ENCODE assay signal across 8 cellular contexts in the genomic region with DNA sequence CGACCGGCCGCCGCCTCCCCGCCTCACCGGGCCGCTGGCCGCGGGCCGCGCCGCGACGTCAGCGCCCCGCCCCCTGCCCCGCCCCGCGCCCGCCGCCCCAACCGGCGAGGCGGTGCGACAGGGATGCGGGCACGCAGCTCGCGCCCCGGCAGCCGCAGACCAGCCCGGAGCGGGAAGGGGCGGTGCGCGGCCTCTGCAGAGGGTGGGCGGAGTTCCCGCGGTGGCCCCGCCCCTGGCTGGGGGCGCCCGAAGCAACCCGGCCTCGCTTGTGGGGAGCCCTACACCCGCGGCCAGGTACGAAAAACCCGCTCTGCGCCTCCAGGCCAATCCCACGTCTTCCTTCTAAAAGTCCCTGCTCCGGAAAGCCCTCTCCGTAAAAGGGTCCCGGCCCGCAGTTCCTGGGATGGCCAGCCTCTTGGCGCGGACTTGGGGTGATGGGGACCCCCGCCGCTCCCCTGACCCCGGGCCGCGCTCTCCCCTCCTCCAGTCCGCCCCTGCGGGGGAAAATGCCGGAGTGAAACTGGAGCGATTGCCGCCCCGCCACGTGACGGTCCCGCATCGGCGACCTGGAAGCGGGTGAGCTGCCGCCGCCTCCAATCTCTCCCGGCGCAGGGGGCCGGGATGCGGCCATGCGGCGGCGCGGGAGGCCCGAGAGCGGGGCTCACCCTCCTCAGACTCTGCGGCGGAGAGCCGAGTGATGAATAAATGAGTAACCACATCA. TPM values are rescaled to one million over a fixed set of nuclear protein-coding genes. Genes with fewer than 3 reads are reported as not detected.
DNase-seq lines count a peak whose midpoint lies in the region; ATAC-seq and TF ChIP-seq lines count a peak whose summit lies in the region.

A gene with protein sequence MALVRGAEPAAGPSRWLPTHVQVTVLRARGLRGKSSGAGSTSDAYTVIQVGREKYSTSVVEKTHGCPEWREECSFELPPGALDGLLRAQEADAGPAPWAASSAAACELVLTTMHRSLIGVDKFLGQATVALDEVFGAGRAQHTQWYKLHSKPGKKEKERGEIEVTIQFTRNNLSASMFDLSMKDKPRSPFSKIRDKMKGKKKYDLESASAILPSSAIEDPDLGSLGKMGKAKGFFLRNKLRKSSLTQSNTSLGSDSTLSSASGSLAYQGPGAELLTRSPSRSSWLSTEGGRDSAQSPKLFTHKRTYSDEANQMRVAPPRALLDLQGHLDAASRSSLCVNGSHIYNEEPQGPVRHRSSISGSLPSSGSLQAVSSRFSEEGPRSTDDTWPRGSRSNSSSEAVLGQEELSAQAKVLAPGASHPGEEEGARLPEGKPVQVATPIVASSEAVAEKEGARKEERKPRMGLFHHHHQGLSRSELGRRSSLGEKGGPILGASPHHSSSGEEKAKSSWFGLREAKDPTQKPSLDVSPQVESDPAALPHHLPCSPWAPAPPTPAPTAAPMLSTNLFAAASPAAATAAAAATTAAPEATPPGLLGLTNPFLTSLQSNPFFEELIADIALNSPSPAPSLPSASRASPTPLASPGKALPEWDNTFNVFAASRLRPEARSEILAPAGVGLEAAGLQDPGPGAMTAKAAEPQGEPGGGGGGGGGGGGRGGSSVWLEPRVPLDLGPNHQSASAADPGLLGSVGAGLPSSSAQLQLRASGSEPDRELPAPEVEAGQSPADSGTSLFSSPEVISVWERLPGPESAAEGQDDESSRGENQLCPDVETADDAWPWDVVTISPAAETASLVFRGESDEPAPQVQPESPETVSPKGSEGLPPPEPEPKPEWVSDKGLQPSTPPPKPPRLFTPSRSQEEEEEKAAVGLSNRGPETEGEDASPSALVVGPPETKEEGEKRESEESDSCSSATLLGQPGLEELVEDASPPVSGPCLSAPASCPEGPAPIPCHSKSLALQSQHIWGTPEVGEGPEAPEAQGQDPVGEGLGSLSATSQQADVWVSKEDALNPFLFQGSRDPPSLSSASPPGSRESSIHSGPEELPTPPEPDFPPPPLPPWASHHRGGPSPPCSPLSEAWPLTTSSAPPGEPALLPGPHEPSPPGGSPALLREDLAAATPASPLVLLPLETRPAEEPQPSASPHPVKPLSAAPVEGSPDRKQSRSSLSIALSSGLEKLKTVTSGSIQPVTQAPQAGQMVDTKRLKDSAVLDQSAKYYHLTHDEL (N-terminal part only) (minus strand): TSS at position 36 of the 721 bp plus-strand sequence. CDS start 171 bp downstream, outside the sequence.

- H3K4me1 Mint-ChIP-seq in Caco-2 (ENCODE audit: low read depth, unreplicated experiment) (peaks cover 15% of the 10 kb centered on the region), IgD-negative memory B cell (peaks cover 4 to 8% (median 4%) of the 10 kb centered on the region in 3 donors), glutamatergic neuron (ENCODE audit: low read depth, unreplicated experiment) (peaks cover 15% of the 10 kb centered on the region)
- peaks cover 12% of the 10 kb centered on the region for H3K4me1 Mint-ChIP-seq in activated naive CD8-positive, alpha-beta T cell treated with anti-CD3 and anti-CD28 coated beads, Interleukin-2, amount 10 ng/mL, durations not matched to agents 7 days and 5 days

- ATAC-seq in GM21515 (IDR thresholded peaks at IDR 0.05; ENCODE audit: unreplicated experiment), result peak; percentile 61
- ATAC-seq in activated naive CD8-positive, alpha-beta T cell treated with anti-CD3 and anti-CD28 coated beads, Interleukin-2, amount 10 ng/mL, durations not matched to agents 7 days and 5 days (ENCODE audit: low read depth), result peak; percentile 78
- ATAC-seq in omental fat pad (ENCODE audit: low FRiP score), result peak; percentile 95

- H3K4me3 Mint-ChIP-seq in Caco-2 (ENCODE audit: unreplicated experiment), result peak within 1 kb of the TSS; percentile 81
- H3K4me3 Mint-ChIP-seq in IgD-negative memory B cell, result peak within 1 kb of the TSS; percentile 79 to 92 (median 84)
- H3K4me3 Mint-ChIP-seq in activated naive CD8-positive, alpha-beta T cell treated with anti-CD3 and anti-CD28 coated beads, Interleukin-2, amount 10 ng/mL, durations not matched to agents 7 days and 5 days, result peak within 1 kb of the TSS; percentile 79
- peak within 1 kb of the TSS; percentile 91 for H3K4me3 Mint-ChIP-seq in glutamatergic neuron (ENCODE audit: unreplicated experiment)

- TF ChIP-seq CTCF in Caco-2 (IDR thresholded peaks at IDR 0.05; ENCODE audit: insufficient read depth in 1 of 2, low read depth in 1 of 2, low read length in 1 of 2, severe bottlenecking in 1 of 2, unreplicated experiment in 1 of 2), result no peak
- peak; percentile 16 for TF ChIP-seq CTCF in glutamatergic neuron (IDR thresholded peaks at IDR 0.05; ENCODE audit: partially characterized antibody, unreplicated experiment)
- TF ChIP-seq CTCF in omental fat pad (IDR thresholded peaks at IDR 0.05), result no peak

- CTCF ChIA-PET in Caco-2 (lab: Charles Lee), result interaction anchor here (0.6 to 2.0 kb wide), 7 partner anchors 24 to 1556 kb away, joined by 3 to 14 read pairs (median 3); no protein-coding TSS in a partner anchor

- peak within 1 kb of the TSS; percentile 92 for H3K4me3 ChIP-seq in Caco-2 (ENCODE audit: low read depth, low read length)

- H3K27me3 Mint-ChIP-seq in Caco-2 (ENCODE audit: insufficient read depth, unreplicated experiment) (no peaks in the 10 kb centered on the region), IgD-negative memory B cell (peaks cover 8% of the 10 kb centered on the region), glutamatergic neuron (ENCODE audit: unreplicated experiment) (peaks cover 3% of the 10 kb centered on the region)
- peaks cover 35% of the 10 kb centered on the region for H3K27me3 Mint-ChIP-seq in activated naive CD8-positive, alpha-beta T cell treated with anti-CD3 and anti-CD28 coated beads, Interleukin-2, amount 10 ng/mL, durations not matched to agents 7 days and 5 days

- peak within 1 kb of the TSS; percentile 69 for H3K27ac ChIP-seq in substantia nigra (ENCODE audit: low read depth, low read length, poor library complexity, severe bottlenecking)

- H3K36me3 Mint-ChIP-seq in Caco-2 (ENCODE audit: insufficient read depth, unreplicated experiment), result peaks cover 6% of the 10 kb centered on the region
- H3K36me3 Mint-ChIP-seq in IgD-negative memory B cell, result no peaks in the 10 kb centered on the region
- no peaks in the 10 kb centered on the region for H3K36me3 Mint-ChIP-seq in activated naive CD8-positive, alpha-beta T cell treated with anti-CD3 and anti-CD28 coated beads, Interleukin-2, amount 10 ng/mL, durations not matched to agents 7 days and 5 days
- H3K36me3 Mint-ChIP-seq in glutamatergic neuron (ENCODE audit: unreplicated experiment), result no peaks in the 10 kb centered on the region

- DNase-seq in Caco-2, result peak; percentile 81 to 91
- peak; percentile 19 to 63 for DNase-seq in SW 1271 (lab: John Stamatoyannopoulos, UW)
- peak; percentile 80 for DNase-seq in activated naive CD8-positive, alpha-beta T cell treated with anti-CD3 and anti-CD28 coated beads, Interleukin-2, amount 10 ng/mL, durations not matched to agents 7 days and 5 days
- DNase-seq in glutamatergic neuron, result peak; percentile 85
- DNase-seq in omental fat pad (ENCODE audit: low spot score), result peak; percentile 62
- DNase-seq in substantia nigra (lab: John Stamatoyannopoulos, UW), result peak in 44 of 49 donors; percentile 18 to 89 (median 53)

- TSS peak; percentile 68 for BruUV-seq in Caco-2 (replicated peaks; lab: Mats Ljungman, UMichigan)

- no peaks in the 10 kb centered on the region; the same call in 1 of the 2 replicates for H3K27me3 ChIP-seq in Caco-2 (replicated peaks; ENCODE audit: control insufficient read depth, insufficient read depth, low read length)

- peak within 1 kb of the TSS; percentile 78 for H3K27ac Mint-ChIP-seq in Caco-2 (ENCODE audit: unreplicated experiment)
- H3K27ac Mint-ChIP-seq in IgD-negative memory B cell, result peak within 1 kb of the TSS in 1 of 3 donors; percentile 62
- peak within 1 kb of the TSS; percentile 45 for H3K27ac Mint-ChIP-seq in activated naive CD8-positive, alpha-beta T cell treated with anti-CD3 and anti-CD28 coated beads, Interleukin-2, amount 10 ng/mL, durations not matched to agents 7 days and 5 days
- peak within 1 kb of the TSS; percentile 81 for H3K27ac Mint-ChIP-seq in glutamatergic neuron (ENCODE audit: unreplicated experiment)

- H3K4me1 ChIP-seq in Caco-2, result peaks cover 13% of the 10 kb centered on the region

- H3K9me3 Mint-ChIP-seq in Caco-2 (ENCODE audit: unreplicated experiment) (no peaks in the 10 kb centered on the region), IgD-negative memory B cell (no peaks in the 10 kb centered on the region), glutamatergic neuron (ENCODE audit: unreplicated experiment) (peaks cover 7% of the 10 kb centered on the region)
- H3K9me3 Mint-ChIP-seq in activated naive CD8-positive, alpha-beta T cell treated with anti-CD3 and anti-CD28 coated beads, Interleukin-2, amount 10 ng/mL, durations not matched to agents 7 days and 5 days, result no peaks in the 10 kb centered on the region

- H3K36me3 ChIP-seq in Caco-2 (ENCODE audit: control insufficient read depth, insufficient read depth, low read length), result no peaks in the 10 kb centered on the region

- POLR2A ChIA-PET in Caco-2 (lab: Charles Lee), result no interaction called here
- POLR2A ChIA-PET in activated naive CD8-positive, alpha-beta T cell treated with anti-CD3 and anti-CD28 coated beads, Interleukin-2, amount 10 ng/mL, durations not matched to agents 7 days and 5 days (lab: Charles Lee), result interaction anchor here (2.4 kb wide), 1 partner anchor 120 kb away, joined by 6 read pairs; a partner anchor contains a TSS

- no peaks in the 10 kb centered on the region for H3K9me3 ChIP-seq in Caco-2

- intact Hi-C loops in Caco-2 (cut with micrococcal nuclease; ENCODE audit: unreplicated experiment), result loop anchor here (2.0 to 5.0 kb wide), 2 partner anchors 28 to 196 kb away; a partner anchor contains a TSS

RNA-seq across cellular contexts. Expression of the gene that starts here (rescaled TPM):
- total RNA-seq in Caco-2 (2022), result 17.3 and 17.4 TPM in 2 replicates
- 4.8 TPM for polyA plus RNA-seq in IgD-negative memory B cell
- total RNA-seq in activated naive CD8-positive, alpha-beta T cell treated with anti-CD3 and anti-CD28 coated beads, Interleukin-2, amount 10 ng/mL, durations not matched to agents 7 days and 5 days, result 1 to 10 TPM; 4.8 to 4.9 TPM
- total RNA-seq in glutamatergic neuron (ENCODE audit: unreplicated experiment), result 13.5 TPM
- total RNA-seq in omental fat pad, result 10 to 100 TPM; 16.6 to 40.1 (median 20.7) TPM

Comparison
In these comparisons a context has a peak if more than half of its experiments do, and no peak if none do; other contexts are left out.
1. Peak in every context shown above with its lines: DNase-seq, ATAC-seq, H3K4me3 ChIP-seq and H3K27ac ChIP-seq.